Comparison of ENCODE assay signal across 22 cellular contexts in genomic region chr5:86997501-86997900, GRCh38.
"Had no signal": no experiment of that assay in that cellular context is flagged by ENCODE, and none has a peak within 500 bp of the region (broad histone marks: within the 10 kb centered on the region; RNA-seq: fewer than 3 reads in every experiment).

No MANE protein-coding gene starts in this region.

- ATAC-seq: activated CD8-positive, alpha-beta T cell treated with anti-CD3 and anti-CD28 coated beads, Interleukin-2, amount 10 ng/mL, durations not matched to agents 7 days and 5 days; activated T-cell treated with anti-CD3 and anti-CD28 coated beads, Interleukin-2, amount 50 U/mL, for 72 hours; esophagus mucosa; heart left ventricle; left colon; lower lobe of right lung had no signal

- H3K9me3 ChIP-seq: lower lobe of right lung, ovary, sigmoid colon, thoracic aorta had no signal

- H3K9me3 Mint-ChIP-seq: activated CD4-positive, alpha-beta T cell treated with anti-CD3 and anti-CD28 coated beads, Interleukin-2, amount 10 ng/mL, durations not matched to agents 24 days and 14 days; activated naive CD8-positive, alpha-beta T cell treated with anti-CD3 and anti-CD28 coated beads, Interleukin-2, amount 10 ng/mL, durations not matched to agents 7 days and 5 days; T-helper 2 cell treated with Interferon-gamma antibody and Interleukin-4, amounts not matched to agents 5 μg/mL and 100 μg/mL, for 36 hours had no signal

- H3K4me1 ChIP-seq: heart left ventricle, lower lobe of right lung, sigmoid colon had no signal

- DNase-seq: activated CD4-positive, alpha-beta T cell treated with anti-CD3 and anti-CD28 coated beads, Interleukin-2, amount 10 ng/mL, durations not matched to agents 24 days and 14 days; activated CD4-positive, CD25-positive, alpha-beta regulatory T cell; activated CD8-positive, alpha-beta memory T cell treated with anti-CD3 and anti-CD28 coated beads, Interleukin-2, amount 50 U/mL, for 48 hours; activated CD8-positive, alpha-beta T cell treated with anti-CD3 and anti-CD28 coated beads, Interleukin-2, amount 10 ng/mL, durations not matched to agents 7 days and 5 days; activated gamma-delta T cell treated with Interleukin-2 at 50 U/mL for 16 hours; activated naive CD8-positive, alpha-beta T cell treated with anti-CD3 and anti-CD28 coated beads, Interleukin-2, amount 10 ng/mL, durations not matched to agents 7 days and 5 days; activated T-cell treated with anti-CD3 and anti-CD28 coated beads, Interleukin-2, amount 50 U/mL, for 72 hours; anterior cingulate cortex; foreskin fibroblast; left colon; lower lobe of right lung; midbrain; naive B cell; ovary; sigmoid colon; stimulated activated CD4-positive, alpha-beta T cell treated with anti-CD3 and anti-CD28 coated beads, Interleukin-12 subunit alpha, Interleukin-12 subunit beta, amount 100 ng/mL, for 4 hours; stimulated activated CD4-positive, alpha-beta T cell treated with anti-CD3 and anti-CD28 coated beads, Interleukin-2, amount 100 ng/mL, for 24 hours had no signal

- H3K4me1 Mint-ChIP-seq: activated CD4-positive, alpha-beta T cell treated with anti-CD3 and anti-CD28 coated beads, Interleukin-2, amount 10 ng/mL, durations not matched to agents 24 days and 14 days; activated naive CD8-positive, alpha-beta T cell treated with anti-CD3 and anti-CD28 coated beads, Interleukin-2, amount 10 ng/mL, durations not matched to agents 7 days and 5 days; naive B cell had no signal

- H3K36me3 Mint-ChIP-seq: activated naive CD8-positive, alpha-beta T cell treated with anti-CD3 and anti-CD28 coated beads, Interleukin-2, amount 10 ng/mL, durations not matched to agents 7 days and 5 days; naive B cell had no signal

- H3K4me3 ChIP-seq: heart left ventricle, lower lobe of right lung, ovary, sigmoid colon, thoracic aorta had no signal

- H3K27ac Mint-ChIP-seq: activated CD4-positive, alpha-beta T cell treated with anti-CD3 and anti-CD28 coated beads, Interleukin-2, amount 10 ng/mL, durations not matched to agents 24 days and 14 days; activated CD8-positive, alpha-beta T cell treated with anti-CD3 and anti-CD28 coated beads, Interleukin-2, amount 10 ng/mL, durations not matched to agents 7 days and 5 days; activated naive CD8-positive, alpha-beta T cell treated with anti-CD3 and anti-CD28 coated beads, Interleukin-2, amount 10 ng/mL, durations not matched to agents 7 days and 5 days; activated T-cell treated with anti-CD3 and anti-CD28 coated beads, Interleukin-2, amount 50 U/mL, for 72 hours; T-helper 2 cell treated with Interferon-gamma antibody and Interleukin-4, amounts not matched to agents 5 μg/mL and 100 μg/mL, for 36 hours had no signal

- H3K36me3 ChIP-seq: heart left ventricle, lower lobe of right lung, ovary, sigmoid colon, thoracic aorta had no signal

- H3K27ac ChIP-seq: heart left ventricle, lower lobe of right lung, ovary, sigmoid colon, thoracic aorta had no signal

- H3K4me3 Mint-ChIP-seq: activated CD4-positive, alpha-beta T cell treated with anti-CD3 and anti-CD28 coated beads, Interleukin-2, amount 10 ng/mL, durations not matched to agents 24 days and 14 days; activated CD8-positive, alpha-beta T cell treated with anti-CD3 and anti-CD28 coated beads, Interleukin-2, amount 10 ng/mL, durations not matched to agents 7 days and 5 days; activated naive CD8-positive, alpha-beta T cell treated with anti-CD3 and anti-CD28 coated beads, Interleukin-2, amount 10 ng/mL, durations not matched to agents 7 days and 5 days; activated T-cell treated with anti-CD3 and anti-CD28 coated beads, Interleukin-2, amount 50 U/mL, for 72 hours; T-helper 2 cell treated with Interferon-gamma antibody and Interleukin-4, amounts not matched to agents 5 μg/mL and 100 μg/mL, for 36 hours had no signal

- FAIRE-seq: colon had no signal

- H3K27me3 ChIP-seq: heart left ventricle, ovary, sigmoid colon had no signal
